8 cellular contexts compared by ENCODE assay signal in genomic region chr9:125162891-125163290, GRCh38. TPM values are rescaled to one million over a fixed set of nuclear protein-coding genes. Genes with fewer than 3 reads are reported as not detected.
DNase-seq lines count a peak whose midpoint lies in the region; ATAC-seq, FAIRE-seq and TF ChIP-seq lines count a peak whose summit lies in the region.
"Not testable (repeated sequence)": the region's sequence is repeated elsewhere in the genome, so short reads cannot be mapped to it uniquely, and the experiment has no call there.

No MANE protein-coding gene starts in this region.

- H3K79me2 ChIP-seq in K562 (ENCODE audit: control insufficient read depth, insufficient read depth, low read length) = peaks cover 28% of the 10 kb centered on the region; the same call in 2 of the 3 replicates

- intact Hi-C loops in CD4-positive, alpha-beta T cell (cut with DNase I, micrococcal nuclease); activated CD8-positive, alpha-beta T cell treated with anti-CD3 and anti-CD28 coated beads for 36 hours (cut with micrococcal nuclease); K562 (cut with micrococcal nuclease); esophagus muscularis mucosa (cut with DNase I); psoas muscle (cut with DNase I): not testable (repeated sequence)

- not testable (repeated sequence) for H4K20me1 ChIP-seq in K562 (replicated peaks; ENCODE audit: control insufficient read depth, insufficient read depth, low read length)

- not testable (repeated sequence) for DNase-seq in CD4-positive, alpha-beta T cell; activated CD8-positive, alpha-beta T cell treated with anti-CD3 and anti-CD28 coated beads for 36 hours; K562 (ENCODE audit: extremely low read depth in 1 of 4, low spot score in 3 of 4); esophagus muscularis mucosa (ENCODE audit: extremely low spot score); psoas muscle
- peak; percentile 38 for DNase-seq in ELR (ENCODE audit: low read depth)
- DNase-seq in HT1080 (ENCODE audit: low read depth) = peak; percentile 18
- DNase-seq in RKO (ENCODE audit: low spot score) = peak; percentile 53

- not testable (repeated sequence) for H3K4me1 ChIP-seq in K562 (replicated peaks in 1 of 2; ENCODE audit: control insufficient read depth in 2 of 2, insufficient read depth in 2 of 2, low read length in 2 of 2)
- H3K4me1 ChIP-seq in esophagus muscularis mucosa (peaks cover 5 to 62% (median 54%) of the 10 kb centered on the region in 4 donors), psoas muscle (peaks cover 23% of the 10 kb centered on the region)

- H3K9me1 ChIP-seq in K562 (ENCODE audit: control insufficient read depth, insufficient read depth, low read length) = not testable (repeated sequence)

- H3K27me3 Mint-ChIP-seq in CD4-positive, alpha-beta T cell; activated CD8-positive, alpha-beta T cell treated with anti-CD3 and anti-CD28 coated beads for 36 hours: not testable (repeated sequence)

- FAIRE-seq in K562 (lab: Jason Lieb, UNC) = not testable (repeated sequence)

- peaks cover 27% of the 10 kb centered on the region for H3K36me3 Mint-ChIP-seq in CD4-positive, alpha-beta T cell (ENCODE audit: low read depth)
- not testable (repeated sequence) for H3K36me3 Mint-ChIP-seq in activated CD8-positive, alpha-beta T cell treated with anti-CD3 and anti-CD28 coated beads for 36 hours (ENCODE audit: low read depth)

- H3K4me1 Mint-ChIP-seq in CD4-positive, alpha-beta T cell (ENCODE audit: low read depth) = not testable (repeated sequence)
- H3K4me1 Mint-ChIP-seq in activated CD8-positive, alpha-beta T cell treated with anti-CD3 and anti-CD28 coated beads for 36 hours (ENCODE audit: low read depth) = peaks cover 11% of the 10 kb centered on the region

- in situ Hi-C loops in K562 (cut with MboI) = not testable (repeated sequence)

- H3K4me2 ChIP-seq in K562 (ENCODE audit: insufficient read depth, low read length) = not testable (repeated sequence)

- not testable (repeated sequence) for H3K27me3 ChIP-seq in CD4-positive, alpha-beta T cell (ENCODE audit: control insufficient read depth, insufficient read depth, low read length); K562 (ENCODE audit: control insufficient read depth in 2 of 2, insufficient read depth in 2 of 2, low read length in 2 of 2); esophagus muscularis mucosa; psoas muscle (ENCODE audit: insufficient read depth in 3 of 3, low read length in 2 of 3)

- H3K9me3 Mint-ChIP-seq in CD4-positive, alpha-beta T cell; activated CD8-positive, alpha-beta T cell treated with anti-CD3 and anti-CD28 coated beads for 36 hours: not testable (repeated sequence)

- not testable (repeated sequence) for BruUV-seq in K562 (replicated peaks; lab: Mats Ljungman, UMichigan)

- not testable (repeated sequence) for H3K9me3 ChIP-seq in CD4-positive, alpha-beta T cell (ENCODE audit: control insufficient read depth, low read length); K562 (replicated peaks; ENCODE audit: control insufficient read depth, insufficient read depth, low read depth, low read length); esophagus muscularis mucosa; psoas muscle

- not testable (repeated sequence) for TF ChIP-seq RAD21 in K562 (CRISPR knock-in tag; conservative IDR thresholded peaks at IDR 0.05 in 1 of 2, IDR thresholded peaks at IDR 0.05 in 1 of 2)

- not testable (repeated sequence) for H3K4me3 Mint-ChIP-seq in CD4-positive, alpha-beta T cell; activated CD8-positive, alpha-beta T cell treated with anti-CD3 and anti-CD28 coated beads for 36 hours

- not testable (repeated sequence) for TF ChIP-seq EP300 in K562 (IDR thresholded peaks at IDR 0.05; ENCODE audit: low read length); esophagus muscularis mucosa (IDR thresholded peaks at IDR 0.05)

- not testable (repeated sequence) for H2AFZ ChIP-seq in K562 (ENCODE audit: low read depth, low read length)

- H3K36me3 ChIP-seq in K562 (ENCODE audit: control insufficient read depth, insufficient read depth, low read length) (peaks cover 18% of the 10 kb centered on the region; the same call in 2 of the 3 replicates), psoas muscle (ENCODE audit: insufficient read depth in 1 of 2, low read depth in 1 of 2) (peaks cover 0 to 11% of the 10 kb centered on the region in 2 donors)
- not testable (repeated sequence) for H3K36me3 ChIP-seq in esophagus muscularis mucosa

- CTCF ChIA-PET in CD4-positive, alpha-beta T cell (lab: Charles Lee) = interaction anchor here (0.6 kb wide), 1 partner anchor 707 kb away, joined by 3 read pairs; no protein-coding TSS in a partner anchor
- CTCF ChIA-PET in activated CD8-positive, alpha-beta T cell treated with anti-CD3 and anti-CD28 coated beads for 36 hours (lab: Charles Lee); K562 (lab: Yijun Ruan, JAX; ENCODE audit: low intra/inter-chr PET ratio): not testable (repeated sequence)

- not testable (repeated sequence) for TF ChIP-seq CTCF in CD4-positive, alpha-beta T cell (IDR thresholded peaks at IDR 0.05); activated CD8-positive, alpha-beta T cell treated with anti-CD3 and anti-CD28 coated beads for 36 hours (IDR thresholded peaks at IDR 0.05); K562 (IDR thresholded peaks at IDR 0.05 in 2 of 3, conservative IDR thresholded peaks at IDR 0.05 in 1 of 3; ENCODE audit: insufficient read depth in 2 of 3, low read depth in 1 of 3, low read length in 3 of 3); esophagus muscularis mucosa (IDR thresholded peaks at IDR 0.05); psoas muscle (IDR thresholded peaks at IDR 0.05)

- H3K9ac ChIP-seq in K562 (ENCODE audit: insufficient read depth in 1 of 2, low read depth in 2 of 2, low read length in 2 of 2) = not testable (repeated sequence)

- not testable (repeated sequence) for H3K4me3 ChIP-seq in K562, esophagus muscularis mucosa, psoas muscle

- not testable (repeated sequence) for H3K27ac ChIP-seq in CD4-positive, alpha-beta T cell (ENCODE audit: low read depth, low read length); K562 (ENCODE audit: extremely low read depth, low read depth, low read length)
- H3K27ac ChIP-seq in esophagus muscularis mucosa (replicated peaks in 1 of 4) (peak overlapping the region in 3 of 4 donors; percentile 31 to 69 (median 60)), psoas muscle (peak overlapping the region; percentile 55)

- 80% methylated on average over 5 of the region's 6 CpGs for WGBS in K562 (ENCODE audit: insufficient coverage, low coverage, missing lambda C conversion rate)
- 93% methylated on average over 6 of the region's 6 CpGs for whole genome bisulfite sequencing in esophagus muscularis mucosa
- 94% methylated on average over 6 of the region's 6 CpGs for WGBS in psoas muscle, 3 donors

- not testable (repeated sequence) for TF ChIP-seq POLR2A in K562 (conservative IDR thresholded peaks at IDR 0.05); esophagus muscularis mucosa (IDR thresholded peaks at IDR 0.05; ENCODE audit: low read depth)

- ATAC-seq in CD4-positive, alpha-beta T cell (ENCODE audit: poor library complexity); activated CD8-positive, alpha-beta T cell treated with anti-CD3 and anti-CD28 coated beads for 36 hours; K562; psoas muscle: not testable (repeated sequence)

- POLR2A ChIA-PET in CD4-positive, alpha-beta T cell (lab: Charles Lee); activated CD8-positive, alpha-beta T cell treated with anti-CD3 and anti-CD28 coated beads for 36 hours (lab: Charles Lee): not testable (repeated sequence)
- POLR2A ChIA-PET in K562 (lab: Yijun Ruan, JAX) = interaction anchor here (1.4 to 1.6 kb wide), 2 partner anchors 15 to 19 kb away, joined by 3 to 5 read pairs; partner anchors contain the start of gene SCAI

- peak overlapping the region; percentile 66 for H3K27ac Mint-ChIP-seq in CD4-positive, alpha-beta T cell
- H3K27ac Mint-ChIP-seq in activated CD8-positive, alpha-beta T cell treated with anti-CD3 and anti-CD28 coated beads for 36 hours = peak overlapping the region; percentile 61

RNA-seq across cellular contexts. Expression of gene SCAI, which starts 19.6 kb away (rescaled TPM):
- total RNA-seq in CD4-positive, alpha-beta T cell = 10 to 100 TPM; 11.6 to 13.4 TPM
- total RNA-seq in HT1080 (2014; rRNA removed; shearing (Covaris generic)) = 3.5 and 7.3 TPM in 2 replicates
- 2.8 and 3.8 TPM in 2 replicates for polyA plus RNA-seq in HT1080 (2015; cell fraction: cytosol; rRNA removed)
- polyA plus RNA-seq in HT1080 (2015; cell fraction: nucleus; rRNA removed) = 5.0 and 8.5 TPM in 2 replicates
- total RNA-seq in activated CD8-positive, alpha-beta T cell treated with anti-CD3 and anti-CD28 coated beads for 36 hours = 10 to 100 TPM in 1 of 2 experiments, 1 to 10 TPM in 1; 9.6 to 10.8 TPM
- total RNA-seq in K562 (2011; cell fraction: chromatin; rRNA removed; ENCODE audit: low replicate concordance) = 53.4 and 125 TPM in 2 replicates
- 19.5 and 28.4 TPM in 2 replicates for total RNA-seq in K562 (2011; cell fraction: nucleolus; rRNA removed)
- 44.9 and 60.8 TPM in 2 replicates for total RNA-seq in K562 (2011; cell fraction: nucleoplasm; rRNA removed)
- total RNA-seq in K562 (2014; rRNA removed) (2.3 and 4.0 TPM in 2 replicates), K562 (2014; rRNA removed; fragmentation: Illumina TruSeq; extraction: Trizol) (9.7 and 11.4 TPM in 2 replicates), K562 (2015; rRNA removed; fragmentation: Illumina TruSeq; extraction: Trizol) (6.2 and 7.0 TPM in 2 replicates), K562 (2021) (6.9 and 9.4 TPM in 2 replicates), esophagus muscularis mucosa (10 to 100 TPM in 1 of 4 donors, 1 to 10 TPM in 3; 5.6 to 10.4 (median 7.8) TPM), psoas muscle (1 to 10 TPM; 1.8 to 5.2 (median 3.4) TPM)
- polyA plus RNA-seq in K562 (2011; rRNA removed) (12.4 and 15.0 TPM in 2 replicates), K562 (2014; fragmentation: Illumina TruSeq; extraction: Trizol) (3.1 and 4.1 TPM in 2 replicates), K562 (2014; fragmentation: Nextera tagmentation; extraction: Ambion mirVana) (under 1 TPM; 0.70 to 0.84 TPM), K562 (2014; rRNA removed) (4.2 TPM in 2 replicates), psoas muscle (1 to 10 TPM in 1 of 3 donors, under 1 TPM in 2; 0.39 to 1.5 (median 0.80) TPM)
- polyA plus RNA-seq in K562 (2011; cell fraction: cytosol; rRNA removed) = 2.5 and 7.2 TPM in 2 replicates
- polyA plus RNA-seq in K562 (2011; cell fraction: nucleus; rRNA removed) = 11.3 and 18.1 TPM in 2 replicates
- polyA plus RNA-seq in K562 (2012) = 2.0 and 2.8 TPM in 2 replicates
- polyA minus RNA-seq in K562 (2011; rRNA and poly(A)+ RNA removed) = 26.3 and 39.0 TPM in 2 replicates
- polyA minus RNA-seq in K562 (2011; cell fraction: cytosol; rRNA and poly(A)+ RNA removed) = 13.0 and 19.6 TPM in 2 replicates
- 10.5 and 21.5 TPM in 2 replicates for polyA minus RNA-seq in K562 (2011; cell fraction: nucleus; rRNA and poly(A)+ RNA removed)

RNA-seq across cellular contexts. Expression of gene PPP6C, which starts 26.7 kb away (rescaled TPM):
- 10 to 100 TPM; 32.9 to 35.3 TPM for total RNA-seq in CD4-positive, alpha-beta T cell
- 27.0 and 32.2 TPM in 2 replicates for total RNA-seq in HT1080 (2014; rRNA removed; shearing (Covaris generic))
- polyA plus RNA-seq in HT1080 (2015; cell fraction: cytosol; rRNA removed) = 40.0 and 47.3 TPM in 2 replicates
- polyA plus RNA-seq in HT1080 (2015; cell fraction: nucleus; rRNA removed) = 24.5 and 27.2 TPM in 2 replicates
- 10 to 100 TPM; 43.1 to 44.8 TPM for total RNA-seq in activated CD8-positive, alpha-beta T cell treated with anti-CD3 and anti-CD28 coated beads for 36 hours
- 6.8 and 18.2 TPM in 2 replicates for total RNA-seq in K562 (2011; cell fraction: chromatin; rRNA removed; ENCODE audit: low replicate concordance)
- 5.5 and 5.7 TPM in 2 replicates for total RNA-seq in K562 (2011; cell fraction: nucleolus; rRNA removed)
- 11.7 and 18.9 TPM in 2 replicates for total RNA-seq in K562 (2011; cell fraction: nucleoplasm; rRNA removed)
- 18.8 and 23.1 TPM in 2 replicates for total RNA-seq in K562 (2014; rRNA removed)
- 41.0 and 48.5 TPM in 2 replicates for total RNA-seq in K562 (2014; rRNA removed; fragmentation: Illumina TruSeq; extraction: Trizol)
- 33.7 and 36.5 TPM in 2 replicates for total RNA-seq in K562 (2015; rRNA removed; fragmentation: Illumina TruSeq; extraction: Trizol)
- 41.5 and 44.8 TPM in 2 replicates for total RNA-seq in K562 (2021)
- 27.4 and 44.8 TPM in 2 replicates for polyA plus RNA-seq in K562 (2011; rRNA removed)
- 10.1 and 24.5 TPM in 2 replicates for polyA plus RNA-seq in K562 (2011; cell fraction: cytosol; rRNA removed)
- 5.7 and 10.9 TPM in 2 replicates for polyA plus RNA-seq in K562 (2011; cell fraction: nucleus; rRNA removed)
- polyA plus RNA-seq in K562 (2012) = 26.5 and 30.6 TPM in 2 replicates
- 36.0 and 40.9 TPM in 2 replicates for polyA plus RNA-seq in K562 (2014; fragmentation: Illumina TruSeq; extraction: Trizol)
- polyA plus RNA-seq in K562 (2014; fragmentation: Nextera tagmentation; extraction: Ambion mirVana) = 10 to 100 TPM; 35.0 to 38.3 TPM
- polyA plus RNA-seq in K562 (2014; rRNA removed) = 25.4 and 30.0 TPM in 2 replicates
- polyA minus RNA-seq in K562 (2011; rRNA and poly(A)+ RNA removed) = 37.4 and 46.7 TPM in 2 replicates
- polyA minus RNA-seq in K562 (2011; cell fraction: cytosol; rRNA and poly(A)+ RNA removed) = 16.5 and 21.3 TPM in 2 replicates
- 3.4 and 8.1 TPM in 2 replicates for polyA minus RNA-seq in K562 (2011; cell fraction: nucleus; rRNA and poly(A)+ RNA removed)
- total RNA-seq in esophagus muscularis mucosa = 10 to 100 TPM; 22.1 to 38.4 (median 34.9) TPM
- 10 to 100 TPM; 51.4 to 91.6 (median 66.6) TPM for total RNA-seq in psoas muscle
- 10 to 100 TPM; 29.9 to 66.8 (median 47.3) TPM for polyA plus RNA-seq in psoas muscle

RNA-seq across cellular contexts. Expression of gene RABEPK, which starts 37.5 kb away (rescaled TPM):
- total RNA-seq in CD4-positive, alpha-beta T cell = 1 to 10 TPM; 6.8 to 8.3 TPM
- total RNA-seq in HT1080 (2014; rRNA removed; shearing (Covaris generic)) = 41.2 and 44.6 TPM in 2 replicates
- 20.2 and 22.6 TPM in 2 replicates for polyA plus RNA-seq in HT1080 (2015; cell fraction: cytosol; rRNA removed)
- 13.7 and 16.7 TPM in 2 replicates for polyA plus RNA-seq in HT1080 (2015; cell fraction: nucleus; rRNA removed)
- total RNA-seq in activated CD8-positive, alpha-beta T cell treated with anti-CD3 and anti-CD28 coated beads for 36 hours = 10 to 100 TPM; 30.0 to 30.4 TPM
- 14.7 and 22.7 TPM in 2 replicates for total RNA-seq in K562 (2011; cell fraction: chromatin; rRNA removed; ENCODE audit: low replicate concordance)
- 18.2 and 21.8 TPM in 2 replicates for total RNA-seq in K562 (2011; cell fraction: nucleolus; rRNA removed)
- 18.0 and 21.3 TPM in 2 replicates for total RNA-seq in K562 (2011; cell fraction: nucleoplasm; rRNA removed)
- total RNA-seq in K562 (2014; rRNA removed) (38.3 and 52.9 TPM in 2 replicates), K562 (2014; rRNA removed; fragmentation: Illumina TruSeq; extraction: Trizol) (46.6 and 50.3 TPM in 2 replicates), K562 (2015; rRNA removed; fragmentation: Illumina TruSeq; extraction: Trizol) (47.5 and 49.4 TPM in 2 replicates), K562 (2021) (47.4 and 51.5 TPM in 2 replicates), esophagus muscularis mucosa (10 to 100 TPM; 11.2 to 21.6 (median 13.7) TPM), psoas muscle (10 to 100 TPM in 2 of 4 donors, 1 to 10 TPM in 2; 8.8 to 12.5 (median 9.7) TPM)
- polyA plus RNA-seq in K562 (2011; rRNA removed) (68.2 and 68.4 TPM in 2 replicates), K562 (2014; fragmentation: Illumina TruSeq; extraction: Trizol) (52.7 and 59.3 TPM in 2 replicates), K562 (2014; fragmentation: Nextera tagmentation; extraction: Ambion mirVana) (100 to 1,000 TPM in 1 of 2 experiments, 10 to 100 TPM in 1; 81.5 to 113 TPM), K562 (2014; rRNA removed) (52.8 and 54.2 TPM in 2 replicates), psoas muscle (10 to 100 TPM; 15.4 to 34.5 (median 19.9) TPM)
- polyA plus RNA-seq in K562 (2011; cell fraction: cytosol; rRNA removed) = 58.3 and 66.8 TPM in 2 replicates
- polyA plus RNA-seq in K562 (2011; cell fraction: nucleus; rRNA removed) = 39.3 and 47.1 TPM in 2 replicates
- polyA plus RNA-seq in K562 (2012) = 40.4 and 73.3 TPM in 2 replicates
- polyA minus RNA-seq in K562 (2011; rRNA and poly(A)+ RNA removed) = 40.8 and 47.8 TPM in 2 replicates
- 17.8 and 19.6 TPM in 2 replicates for polyA minus RNA-seq in K562 (2011; cell fraction: cytosol; rRNA and poly(A)+ RNA removed)
- 6.1 and 10.8 TPM in 2 replicates for polyA minus RNA-seq in K562 (2011; cell fraction: nucleus; rRNA and poly(A)+ RNA removed)
